Comparison of ENCODE assay signal across 16 cellular contexts in the genomic region with DNA sequence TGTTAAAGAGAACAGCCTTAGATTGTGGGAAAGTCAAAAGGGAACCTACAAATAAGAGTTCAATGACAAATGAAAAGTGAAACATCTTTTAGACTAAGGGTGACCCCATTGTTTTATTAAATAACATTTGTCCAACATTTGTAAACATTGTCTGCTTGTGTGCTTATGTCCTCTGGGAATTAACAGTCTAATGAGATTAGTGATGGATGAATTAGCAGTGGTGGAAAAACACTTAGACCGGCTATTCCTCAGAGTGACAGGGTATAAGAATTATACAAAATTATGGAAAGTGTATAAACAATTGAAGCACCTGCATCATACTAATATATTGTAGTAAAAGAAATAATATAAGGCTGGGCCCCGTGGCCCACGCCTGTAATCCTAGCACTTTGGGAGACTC. TPM values are rescaled to one million over a fixed set of nuclear protein-coding genes. Genes with fewer than 3 reads are reported as not detected.
DNase-seq lines count a peak whose midpoint lies in the region; ATAC-seq and TF ChIP-seq lines count a peak whose summit lies in the region.
"Had no signal": no experiment of that assay in that cellular context is flagged by ENCODE, and none has a peak within 500 bp of the region (broad histone marks: within the 10 kb centered on the region; RNA-seq: fewer than 3 reads in every experiment).

No MANE protein-coding gene starts in this region.

- H4K8ac ChIP-seq in mesenchymal stem cell (ENCODE audit: low read length), result no peak overlapping the region

- no peak overlapping the region for H3K18ac ChIP-seq in mesenchymal stem cell (ENCODE audit: low read depth in 1 of 2, low read length in 2 of 2)

- H3K9me3 ChIP-seq in SK-N-SH, result no peaks in the 10 kb centered on the region
- no peaks in the 10 kb centered on the region for H3K9me3 ChIP-seq in SJSA1 (replicated peaks)
- H3K9me3 ChIP-seq in mesenchymal stem cell (ENCODE audit: control insufficient read depth, low read length), result no peaks in the 10 kb centered on the region
- no peaks in the 10 kb centered on the region for H3K9me3 ChIP-seq in mammary epithelial cell (replicated peaks; ENCODE audit: insufficient read depth, low read length)
- H3K9me3 ChIP-seq: lower lobe of right lung, thoracic aorta had no signal

- peaks cover 33% of the 10 kb centered on the region for H3F3A ChIP-seq in SK-N-SH (replicated peaks; ENCODE audit: insufficient read depth)

- H2AFZ ChIP-seq in SK-N-SH (ENCODE audit: low read depth) (0 out of 2 replicates have a peak overlapping the region, but pooled peaks have one; percentile 70), KMS-11 (ENCODE audit: low read depth) (no peak overlapping the region), mesenchymal stem cell (ENCODE audit: low read depth, low read length) (no peak overlapping the region), mammary epithelial cell (ENCODE audit: low read depth, low read length) (no peak overlapping the region)

- H3K36me3 Mint-ChIP-seq in effector memory CD8-positive, alpha-beta T cell (ENCODE audit: insufficient read depth), result peaks cover 34% of the 10 kb centered on the region
- H3K36me3 Mint-ChIP-seq: activated naive CD4-positive, alpha-beta T cell treated with anti-CD3 and anti-CD28 coated beads, Interleukin-2, amount 50 U/mL, for 24 hours had no signal

- TF ChIP-seq CTCF in SK-N-SH (IDR thresholded peaks at IDR 0.05) (no peak), KMS-11 (conservative IDR thresholded peaks at IDR 0.05; ENCODE audit: low read depth, low read length) (no peak), mammary epithelial cell (conservative IDR thresholded peaks at IDR 0.05 in 1 of 2, IDR thresholded peaks at IDR 0.05 in 1 of 2; ENCODE audit: extremely low read depth in 1 of 2, insufficient read depth in 1 of 2, low read depth in 1 of 2, low read length in 2 of 2) (no peak)

- no peak for TF ChIP-seq RAD21 in SK-N-SH (IDR thresholded peaks at IDR 0.05; ENCODE audit: low read length)

- no peak overlapping the region for H2AK5ac ChIP-seq in mesenchymal stem cell (ENCODE audit: low read length, severe bottlenecking)

- no peak overlapping the region for H3K4ac ChIP-seq in mesenchymal stem cell (ENCODE audit: low read depth in 1 of 2, low read length in 2 of 2)

- H3K27ac ChIP-seq in SK-N-SH (ENCODE audit: low read depth in 2 of 2, low read length in 1 of 2), result peak overlapping the region in 1 of 2 experiments; percentile 98; a peak in 2 of 4 replicates
- peak overlapping the region; percentile 100; the same call in 1 of the 2 replicates for H3K27ac ChIP-seq in KMS-11
- H3K27ac ChIP-seq in SJSA1, result peak overlapping the region; percentile 91; the same call in 1 of the 2 replicates
- H3K27ac ChIP-seq in mesenchymal stem cell (ENCODE audit: low read length, poor library complexity, severe bottlenecking), result no peak overlapping the region
- no peak overlapping the region for H3K27ac ChIP-seq in mammary epithelial cell (ENCODE audit: insufficient read depth, low read depth, low read length)

- H3K27me3 ChIP-seq in SK-N-SH (ENCODE audit: insufficient read depth) (no peaks in the 10 kb centered on the region), KMS-11 (ENCODE audit: insufficient read depth, low read depth) (no peaks in the 10 kb centered on the region), SJSA1 (replicated peaks) (no peaks in the 10 kb centered on the region), mesenchymal stem cell (ENCODE audit: control insufficient read depth in 1 of 2, insufficient read depth in 1 of 2, low read length in 2 of 2) (no peaks in the 10 kb centered on the region), mammary epithelial cell (ENCODE audit: insufficient read depth, low read length) (no peaks in the 10 kb centered on the region)

- H3K4me2 ChIP-seq in SK-N-SH, result no peak overlapping the region
- H3K4me2 ChIP-seq in KMS-11, result peak overlapping the region; percentile 100
- no peak overlapping the region for H3K4me2 ChIP-seq in mesenchymal stem cell (ENCODE audit: low read length, poor library complexity, severe bottlenecking)
- no peak overlapping the region for H3K4me2 ChIP-seq in mammary epithelial cell (ENCODE audit: insufficient read depth, low read depth, low read length)

- no peak overlapping the region for H3K23ac ChIP-seq in mesenchymal stem cell (ENCODE audit: low read length in 2 of 2)

- H2BK15ac ChIP-seq in mesenchymal stem cell (ENCODE audit: low read depth, poor library complexity, severe bottlenecking), result no peak overlapping the region

- no peaks in the 10 kb centered on the region for H3K9me3 Mint-ChIP-seq in effector memory CD8-positive, alpha-beta T cell
- H3K9me3 Mint-ChIP-seq: activated naive CD4-positive, alpha-beta T cell treated with anti-CD3 and anti-CD28 coated beads, Interleukin-2, amount 50 U/mL, for 24 hours; endodermal cell had no signal

- no peak overlapping the region for H2BK12ac ChIP-seq in mesenchymal stem cell (ENCODE audit: low read length in 2 of 2)

- H3K27me3 Mint-ChIP-seq in effector memory CD8-positive, alpha-beta T cell, result no peaks in the 10 kb centered on the region
- H3K27me3 Mint-ChIP-seq: activated naive CD4-positive, alpha-beta T cell treated with anti-CD3 and anti-CD28 coated beads, Interleukin-2, amount 50 U/mL, for 24 hours had no signal

- ATAC-seq in SK-N-SH treated with all-trans-retinoic acid at 6 μM for 48 hours, result no peak
- ATAC-seq in effector memory CD8-positive, alpha-beta T cell (replicated peaks), result no peak
- ATAC-seq: lower lobe of right lung; naive thymus-derived CD4-positive, alpha-beta T cell had no signal

- peaks cover 28 to 29% of the 10 kb centered on the region in 2 donors for H3K4me1 Mint-ChIP-seq in effector memory CD8-positive, alpha-beta T cell (ENCODE audit: low read depth in 2 of 2)

- CTCF ChIA-PET in SK-N-SH (lab: Yijun Ruan, JAX), result interaction anchor here (1.2 to 20.2 kb wide), 2 partner anchors 32 to 37 kb away, joined by 3 to 660 read pairs; partner anchors contain the start of gene HFE
- CTCF ChIA-PET in mammary epithelial cell (lab: Charles Lee; ENCODE audit: low non-redundant PET), result no interaction called here

- no peak overlapping the region for H3K14ac ChIP-seq in mesenchymal stem cell (ENCODE audit: low read length in 2 of 2)

- 97% methylated on average over 3 of the region's 3 CpGs for WGBS in SK-N-SH (ENCODE audit: low lambda C conversion rate)
- WGBS in mesenchymal stem cell, result 94% methylated on average over 2 of the region's 3 CpGs
- 100% methylated on average over 3 of the region's 3 CpGs for WGBS in mammary epithelial cell (ENCODE audit: low coverage, missing lambda C conversion rate)

- in situ Hi-C loops in mammary epithelial cell (cut with MboI; ENCODE audit: low sequenced_read_pairs in 2 of 2), result no loop called here

- no peak overlapping the region for H3K4me3 Mint-ChIP-seq in effector memory CD8-positive, alpha-beta T cell
- H3K4me3 Mint-ChIP-seq: activated naive CD4-positive, alpha-beta T cell treated with anti-CD3 and anti-CD28 coated beads, Interleukin-2, amount 50 U/mL, for 24 hours had no signal

- dilution Hi-C loops in mammary epithelial cell (cut with HindIII; ENCODE audit: low sequenced_read_pairs), result no loop called here

- H3K9ac ChIP-seq in SK-N-SH (no peak overlapping the region), KMS-11 (no peak overlapping the region; the same call in 1 of the 2 replicates), mesenchymal stem cell (ENCODE audit: low read length) (peak overlapping the region; percentile 95), mammary epithelial cell (ENCODE audit: insufficient read depth, low read length) (no peak overlapping the region)

- BruUV-seq in mammary epithelial cell (replicated peaks; lab: Mats Ljungman, UMichigan), result no TSS peak

- no peak overlapping the region for H2BK5ac ChIP-seq in mesenchymal stem cell (ENCODE audit: low read depth, low read length, poor library complexity, severe bottlenecking)

- H3K79me2 ChIP-seq in SK-N-SH (ENCODE audit: insufficient read depth) (peaks cover 10% of the 10 kb centered on the region; the same call in 1 of the 2 replicates), KMS-11 (ENCODE audit: insufficient read depth, low read depth) (no peaks in the 10 kb centered on the region), mammary epithelial cell (ENCODE audit: insufficient read depth, low read length) (no peaks in the 10 kb centered on the region)

- H3K4me1 ChIP-seq in SK-N-SH (ENCODE audit: control insufficient read depth in 1 of 2, insufficient read depth in 2 of 2, low read depth in 1 of 2, low read length in 1 of 2) (peaks cover 0 to 7% of the 10 kb centered on the region in 2 experiments; a peak in 3 of 4 replicates), KMS-11 (ENCODE audit: low read depth, poor library complexity, severe bottlenecking) (peaks cover 20% of the 10 kb centered on the region), SJSA1 (replicated peaks) (peaks cover 20% of the 10 kb centered on the region), mesenchymal stem cell (ENCODE audit: control insufficient read depth, insufficient read depth, low read depth, low read length) (peaks cover 3% of the 10 kb centered on the region), mammary epithelial cell (ENCODE audit: insufficient read depth, low read length) (peaks cover 9% of the 10 kb centered on the region)

- H3K4me3 ChIP-seq in SK-N-SH (ENCODE audit: low read depth in 2 of 2, low read length in 1 of 2) (no peak overlapping the region), KMS-11 (IDR thresholded peaks at IDR 0.05; ENCODE audit: insufficient read depth, low read depth, low read length) (no peak overlapping the region), SJSA1 (no peak overlapping the region), mesenchymal stem cell (ENCODE audit: insufficient read depth in 1 of 2, low read depth in 1 of 2, low read length in 2 of 2) (no peak overlapping the region), mammary epithelial cell (replicated peaks in 1 of 3; ENCODE audit: insufficient read depth in 1 of 3, low read depth in 2 of 3, low read length in 3 of 3) (no peak overlapping the region)
- H3K4me3 ChIP-seq: lower lobe of right lung had no signal

- no peak overlapping the region for H3K27ac Mint-ChIP-seq in effector memory CD8-positive, alpha-beta T cell
- H3K27ac Mint-ChIP-seq: activated naive CD4-positive, alpha-beta T cell treated with anti-CD3 and anti-CD28 coated beads, Interleukin-2, amount 50 U/mL, for 24 hours; endodermal cell had no signal

- H3K79me1 ChIP-seq in mesenchymal stem cell (replicated peaks; ENCODE audit: low read length, poor library complexity, severe bottlenecking), result peaks cover 2% of the 10 kb centered on the region

- intact Hi-C loops in mammary epithelial cell (cut with micrococcal nuclease), result loop anchor here (2.0 to 10.0 kb wide), 2 partner anchors 45 to 477 kb away; partner anchors contain the start of gene HMGN4

- H3K36me3 ChIP-seq in SK-N-SH (replicated peaks in 1 of 2; ENCODE audit: control insufficient read depth in 1 of 2, insufficient read depth in 2 of 2, low read length in 1 of 2) (no peaks in the 10 kb centered on the region), KMS-11 (ENCODE audit: insufficient read depth) (no peaks in the 10 kb centered on the region), SJSA1 (no peaks in the 10 kb centered on the region), mesenchymal stem cell (ENCODE audit: control insufficient read depth in 1 of 2, insufficient read depth in 2 of 2, low read depth in 1 of 2, low read length in 2 of 2) (no peaks in the 10 kb centered on the region), mammary epithelial cell (ENCODE audit: insufficient read depth, low read length) (no peaks in the 10 kb centered on the region)
- H3K36me3 ChIP-seq: lower lobe of right lung, thoracic aorta had no signal

- H3K9me2 ChIP-seq in SK-N-SH, result no peaks in the 10 kb centered on the region

- H4K91ac ChIP-seq in mesenchymal stem cell (ENCODE audit: low read length), result no peak overlapping the region

- H2BK120ac ChIP-seq in mesenchymal stem cell (ENCODE audit: low read depth, low read length), result no peak overlapping the region

- POLR2A ChIA-PET in SK-N-SH (lab: Yijun Ruan, JAX), result interaction anchor here (0.9 to 2.9 kb wide), 2 partner anchors 25 to 46 kb away, joined by 3 to 16 read pairs; a partner anchor contains a TSS

- H4K20me1 ChIP-seq in SK-N-SH (ENCODE audit: insufficient read depth) (no peaks in the 10 kb centered on the region), KMS-11 (ENCODE audit: insufficient read depth) (no peaks in the 10 kb centered on the region), mammary epithelial cell (ENCODE audit: insufficient read depth, low read length) (no peaks in the 10 kb centered on the region)

- DNase-seq in SK-N-SH (no peak), SJSA1 (ENCODE audit: low read depth in 1 of 2, low spot score in 2 of 2) (no peak), mesenchymal stem cell (no peak), hypothalamus (lab: John Stamatoyannopoulos, UW) (no peak), mammary epithelial cell (no peak)
- no peak for DNase-seq in effector memory CD8-positive, alpha-beta T cell
- DNase-seq: caudate nucleus; endodermal cell; lower lobe of right lung; naive thymus-derived CD4-positive, alpha-beta T cell; NCI-H2081; stimulated activated CD4-positive, alpha-beta T cell treated with anti-CD3 and anti-CD28 coated beads, Interleukin-1b, Interleukin-23, amount 100 ng/mL, for 48 hours had no signal

- TF ChIP-seq EP300 in SK-N-SH (IDR thresholded peaks at IDR 0.05; ENCODE audit: borderline replicate concordance in 1 of 2, low read depth in 1 of 2, low read length in 1 of 2), result no peak

RNA-seq across cellular contexts. Expression of gene HFE, which starts 29.3 kb away (rescaled TPM):
- polyA plus RNA-seq in SK-N-SH (2012; rRNA removed) (not detected in 2 replicates), mammary epithelial cell (17.2 TPM)
- not detected in 2 replicates for polyA plus RNA-seq in SK-N-SH (2012; cell fraction: cytosol; rRNA removed)
- polyA plus RNA-seq in SK-N-SH (2012; cell fraction: nucleus; rRNA removed), result not detected in 2 replicates
- total RNA-seq in SJSA1 (2014; rRNA removed; shearing (Covaris generic)), result 2.6 and 3.5 TPM in 2 replicates
- 10.1 TPM for polyA plus RNA-seq in mesenchymal stem cell (2013, experiment 1 of 2)
- polyA plus RNA-seq in mesenchymal stem cell (2013, experiment 2 of 2), result 9.2 TPM
- 1 to 10 TPM; 9.0 to 9.5 TPM for total RNA-seq in mammary epithelial cell
- 32.7 TPM for polyA minus RNA-seq in mammary epithelial cell

Comparison
In these comparisons a context has a peak if more than half of its experiments do, and no peak if none do; other contexts are left out.
1. H3K27ac ChIP-seq: peak in KMS-11 (single experiment) and SJSA1 (single experiment); none in mesenchymal stem cell (single experiment) and mammary epithelial cell (single experiment).